In genomic region chr16:85114909-85115567, GRCh38 we compare ENCODE assay signal across 8 cellular contexts. TPM values are rescaled to one million over a fixed set of nuclear protein-coding genes. Genes with fewer than 3 reads are reported as not detected.
DNase-seq lines count a peak whose midpoint lies in the region; ATAC-seq and TF ChIP-seq lines count a peak whose summit lies in the region.

No MANE protein-coding gene starts in this region.

- no peaks in the 10 kb centered on the region for H3K27me3 Mint-ChIP-seq in activated naive CD4-positive, alpha-beta T cell treated with anti-CD3 and anti-CD28 coated beads, Interleukin-2, amount 50 U/mL, for 24 hours

- DNase-seq in NB4 (ENCODE audit: low read depth) (peak; percentile 86), head of caudate nucleus (peak; percentile 71 to 94 (median 87)), pons (ENCODE audit: low spot score) (peak; percentile 62), tibial nerve (ENCODE audit: low spot score in 2 of 2) (peak; percentile 87 to 94)

- H3K27me3 ChIP-seq in BLaER1 treated with 17β-estradiol and CSF1 and Interleukin-3, amounts not matched to agents 10 nM and 100 nM: no peaks in the 10 kb centered on the region
- H3K27me3 ChIP-seq in SU-DHL-6 (ENCODE audit: low read length) (no peaks in the 10 kb centered on the region), tibial nerve (no peaks in the 10 kb centered on the region)

- TF ChIP-seq CTCF in NB4 (IDR thresholded peaks at IDR 0.05; ENCODE audit: low read depth, low read length) (peak; percentile 98), SU-DHL-6 (IDR thresholded peaks at IDR 0.05; ENCODE audit: insufficient read depth, low read length, poor library complexity, severe bottlenecking) (peak; percentile 96), tibial nerve (IDR thresholded peaks at IDR 0.05) (peak; percentile 91 to 97 (median 96))

- H3K9me3 Mint-ChIP-seq in activated naive CD4-positive, alpha-beta T cell treated with anti-CD3 and anti-CD28 coated beads, Interleukin-2, amount 50 U/mL, for 24 hours: no peaks in the 10 kb centered on the region

- H3K27ac Mint-ChIP-seq in activated naive CD4-positive, alpha-beta T cell treated with anti-CD3 and anti-CD28 coated beads, Interleukin-2, amount 50 U/mL, for 24 hours: no peak overlapping the region

- H4K20me1 ChIP-seq in BLaER1 treated with 17β-estradiol and CSF1 and Interleukin-3, amounts not matched to agents 10 nM and 100 nM: no peaks in the 10 kb centered on the region
- no peaks in the 10 kb centered on the region for H4K20me1 ChIP-seq in SU-DHL-6 (ENCODE audit: low read depth, low read length)

- H3K9me2 ChIP-seq in SU-DHL-6 (replicated peaks; ENCODE audit: insufficient read depth, low read length): no peaks in the 10 kb centered on the region

- peaks cover 12% of the 10 kb centered on the region for H3K4me1 Mint-ChIP-seq in activated naive CD4-positive, alpha-beta T cell treated with anti-CD3 and anti-CD28 coated beads, Interleukin-2, amount 50 U/mL, for 24 hours

- no peaks in the 10 kb centered on the region for H3K36me3 Mint-ChIP-seq in activated naive CD4-positive, alpha-beta T cell treated with anti-CD3 and anti-CD28 coated beads, Interleukin-2, amount 50 U/mL, for 24 hours

- peak overlapping the region; percentile 51 for H3K4me3 Mint-ChIP-seq in activated naive CD4-positive, alpha-beta T cell treated with anti-CD3 and anti-CD28 coated beads, Interleukin-2, amount 50 U/mL, for 24 hours

- H2AFZ ChIP-seq in SU-DHL-6 (ENCODE audit: low read depth, low read length, severe bottlenecking): no peak overlapping the region

- peak in 1 of 2 donors; percentile 34 for TF ChIP-seq EP300 in tibial nerve (IDR thresholded peaks at IDR 0.05)

- TF ChIP-seq POLR2A in NB4 (IDR thresholded peaks at IDR 0.05; ENCODE audit: extremely low read depth, insufficient read length) (no peak), tibial nerve (IDR thresholded peaks at IDR 0.05) (no peak)

- H3K79me2 ChIP-seq in SU-DHL-6 (ENCODE audit: insufficient read depth, low read length): no peaks in the 10 kb centered on the region

- no peaks in the 10 kb centered on the region for H3K36me3 ChIP-seq in BLaER1 treated with 17β-estradiol and CSF1 and Interleukin-3, amounts not matched to agents 10 nM and 100 nM
- H3K36me3 ChIP-seq in SU-DHL-6 (ENCODE audit: low read length) (no peaks in the 10 kb centered on the region), tibial nerve (no peaks in the 10 kb centered on the region)

- intact Hi-C loops in head of caudate nucleus (cut with DNase I): loop anchor here (10.0 kb wide), 1 partner anchor 130 kb away; no protein-coding TSS in a partner anchor

- peaks cover 10 to 44% (median 34%) of the 10 kb centered on the region in 10 experiments for H3K4me1 ChIP-seq in BLaER1 treated with 17β-estradiol and CSF1 and Interleukin-3, amounts not matched to agents 10 nM and 100 nM
- peaks cover 0 to 17% (median 6%) of the 10 kb centered on the region in 4 donors for H3K4me1 ChIP-seq in tibial nerve

- H3F3A ChIP-seq in SU-DHL-6 (ENCODE audit: insufficient read depth): no peaks in the 10 kb centered on the region

- 9% methylated on average over 20 of the region's 20 CpGs for WGBS in tibial nerve, 2 donors

- peaks cover 0 to 9% (median 0%) of the 10 kb centered on the region in 11 experiments; a peak in 3 of 22 replicates for H3K9me3 ChIP-seq in BLaER1 treated with 17β-estradiol and CSF1 and Interleukin-3, amounts not matched to agents 10 nM and 100 nM (replicated peaks in 1 of 11)
- no peaks in the 10 kb centered on the region for H3K9me3 ChIP-seq in SU-DHL-6 (ENCODE audit: insufficient read depth, low read length)
- H3K9me3 ChIP-seq in tibial nerve: no peaks in the 10 kb centered on the region

- H3K27ac ChIP-seq in BLaER1 treated with 17β-estradiol and CSF1 and Interleukin-3, amounts not matched to agents 10 nM and 100 nM: peak overlapping the region; percentile 56 to 78 (median 65); a peak in 17 of 22 replicates
- H3K27ac ChIP-seq in SU-DHL-6 (ENCODE audit: low read depth, low read length): no peak overlapping the region
- H3K27ac ChIP-seq in tibial nerve: peak overlapping the region in 1 of 4 donors; percentile 60

- peak overlapping the region; percentile 36 to 74 (median 52); a peak in 20 of 22 replicates for H3K4me2 ChIP-seq in BLaER1 treated with 17β-estradiol and CSF1 and Interleukin-3, amounts not matched to agents 10 nM and 100 nM
- peak overlapping the region; percentile 31 for H3K4me2 ChIP-seq in SU-DHL-6 (ENCODE audit: low read depth, low read length, poor library complexity, severe bottlenecking)

- peak overlapping the region in 9 of 11 experiments; percentile 12 to 64 (median 50); a peak in 9 of 22 replicates for H3K9ac ChIP-seq in BLaER1 treated with 17β-estradiol and CSF1 and Interleukin-3, amounts not matched to agents 10 nM and 100 nM
- no peak overlapping the region for H3K9ac ChIP-seq in SU-DHL-6 (ENCODE audit: low read length)

- peak; percentile 48 for ATAC-seq in GM21515 (IDR thresholded peaks at IDR 0.05; ENCODE audit: unreplicated experiment)

- no peak overlapping the region for H3K4me3 ChIP-seq in BLaER1 treated with 17β-estradiol and CSF1 and Interleukin-3, amounts not matched to agents 10 nM and 100 nM
- no peak overlapping the region for H3K4me3 ChIP-seq in NB4 (ENCODE audit: low read depth, low read length)
- no peak overlapping the region for H3K4me3 ChIP-seq in SU-DHL-6 (ENCODE audit: insufficient read depth, low read length, poor library complexity, severe bottlenecking)
- H3K4me3 ChIP-seq in tibial nerve: peak overlapping the region in 2 of 4 donors; percentile 23 to 24

RNA-seq across cellular contexts. Expression of gene CIBAR2, which starts 2.8 kb away (rescaled TPM):
- total RNA-seq in tibial nerve: not detected
